1 cellular context compared by ENCODE assay signal in genomic region chr18:75429975-75430374, GRCh38.
TF ChIP-seq lines count a peak whose summit lies in the region.

No MANE protein-coding gene starts in this region.

TF ChIP-seq in HEK293, 187 proteins besides CTCF, POLR2A, EP300 and RAD21 (continued from another document and continues in another):
- TF ChIP-seq ZNF398 (tag by site-specific recombination; IDR thresholded peaks at IDR 0.05) (0 out of 2 replicates have a peak, but pooled peaks have one; percentile 18), FEZF1 (tag by site-specific recombination; IDR thresholded peaks at IDR 0.05) (peak; percentile 80), ZNF510 (tag by site-specific recombination; IDR thresholded peaks at IDR 0.05; ENCODE audit: insufficient replicate concordance) (no peak), ZSCAN30 (tag by site-specific recombination; IDR thresholded peaks at IDR 0.05) (peak; percentile 64; the same call in 1 of the 2 replicates), ZNF670 (tag by site-specific recombination; IDR thresholded peaks at IDR 0.05; ENCODE audit: low read depth) (no peak), ZBTB49 (tag by site-specific recombination; IDR thresholded peaks at IDR 0.05; ENCODE audit: low read depth) (no peak), ZNF16 (tag by site-specific recombination; IDR thresholded peaks at IDR 0.05; ENCODE audit: low read depth) (no peak), ZNF791 (tag by site-specific recombination; IDR thresholded peaks at IDR 0.05) (no peak), SCRT1 (tag by site-specific recombination; IDR thresholded peaks at IDR 0.05; ENCODE audit: borderline replicate concordance) (no peak), ZNF558 (tag by site-specific recombination; IDR thresholded peaks at IDR 0.05) (0 out of 2 replicates have a peak, but pooled peaks have one; percentile 40), REST (tag by site-specific recombination; IDR thresholded peaks at IDR 0.05) (no peak), ZNF214 (tag by site-specific recombination; IDR thresholded peaks at IDR 0.05; ENCODE audit: borderline replicate concordance) (no peak), ZNF610 (tag by site-specific recombination; IDR thresholded peaks at IDR 0.05; ENCODE audit: borderline replicate concordance) (no peak), ZNF747 (tag by site-specific recombination; IDR thresholded peaks at IDR 0.05) (no peak), ZSCAN23 (tag by site-specific recombination; IDR thresholded peaks at IDR 0.05) (no peak), ZSCAN16 (tag by site-specific recombination; IDR thresholded peaks at IDR 0.05) (no peak), PATZ1 (tag by site-specific recombination; IDR thresholded peaks at IDR 0.05) (0 out of 2 replicates have a peak, but pooled peaks have one; percentile 30), ZBTB1 (tag by site-specific recombination; IDR thresholded peaks at IDR 0.05) (no peak), EGR2 (tag by site-specific recombination; IDR thresholded peaks at IDR 0.05; ENCODE audit: low read depth) (peak; percentile 77), ZNF426 (tag by site-specific recombination; IDR thresholded peaks at IDR 0.05) (no peak), ZNF138 (tag by site-specific recombination; IDR thresholded peaks at IDR 0.05; ENCODE audit: borderline replicate concordance) (no peak), ZNF776 (tag by site-specific recombination; IDR thresholded peaks at IDR 0.05; ENCODE audit: borderline replicate concordance) (no peak), ZIC2 (tag by site-specific recombination; IDR thresholded peaks at IDR 0.05) (peak; percentile 95), SCRT2 (tag by site-specific recombination; IDR thresholded peaks at IDR 0.05) (peak; percentile 53), ZNF280C (tag by site-specific recombination; IDR thresholded peaks at IDR 0.05) (no peak), ZBTB44 (tag by site-specific recombination; IDR thresholded peaks at IDR 0.05) (no peak), KLF16 (tag by site-specific recombination; IDR thresholded peaks at IDR 0.05) (peak; percentile 62; the same call in 1 of the 2 replicates), ZNF423 (tag by site-specific recombination; IDR thresholded peaks at IDR 0.05) (no peak), TRIM28 (IDR thresholded peaks at IDR 0.05; ENCODE audit: borderline replicate concordance, low read length) (no peak), SETDB1 (IDR thresholded peaks at IDR 0.05; ENCODE audit: insufficient read length, low read length) (no peak), ZNF248 (tag by site-specific recombination; IDR thresholded peaks at IDR 0.05) (no peak), ZNF223 (tag by site-specific recombination; IDR thresholded peaks at IDR 0.05) (no peak), ZNF132 (tag by site-specific recombination; IDR thresholded peaks at IDR 0.05; ENCODE audit: borderline replicate concordance) (no peak), ZSCAN18 (tag by site-specific recombination; IDR thresholded peaks at IDR 0.05) (no peak), ZNF529 (tag by site-specific recombination; IDR thresholded peaks at IDR 0.05; ENCODE audit: insufficient replicate concordance) (no peak), PRDM4 (tag by site-specific recombination; IDR thresholded peaks at IDR 0.05) (no peak), ZBTB11 (tag by site-specific recombination; conservative IDR thresholded peaks at IDR 0.05; ENCODE audit: low read depth) (no peak), HOXD13 (CRISPR knock-in tag; IDR thresholded peaks at IDR 0.05; ENCODE audit: borderline replicate concordance) (no peak)
